ENCODE assay signal across 1 cellular context in the genomic region with DNA sequence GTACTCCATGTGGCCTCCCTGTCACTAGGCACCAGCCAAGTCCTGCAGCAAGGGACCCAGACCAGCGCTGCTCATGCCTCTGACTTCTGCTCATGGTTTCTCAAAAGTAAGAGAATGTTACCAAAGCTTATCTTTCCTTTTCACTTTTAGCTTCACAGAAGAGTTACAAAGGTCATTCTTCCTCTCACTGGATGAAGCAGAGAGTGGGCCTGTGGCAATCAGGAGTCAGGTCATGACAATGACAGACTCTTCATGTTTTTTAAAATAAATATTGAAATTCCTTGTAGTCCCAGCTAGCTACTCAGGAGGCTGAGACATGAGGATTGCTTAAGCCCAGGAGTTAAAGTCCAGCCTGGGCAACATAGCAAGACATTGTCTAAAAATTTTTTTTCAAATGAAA.
TF ChIP-seq lines count a peak whose summit lies in the region.

No MANE protein-coding gene starts in this region.

TF ChIP-seq in IMR-90, 13 proteins besides CTCF, POLR2A, EP300 and RAD21 (continued from another document):
- no peak for TF ChIP-seq MXI1 (IDR thresholded peaks at IDR 0.05; ENCODE audit: borderline replicate concordance, low read depth, low read length)
- TF ChIP-seq MAZ (IDR thresholded peaks at IDR 0.05; ENCODE audit: borderline replicate concordance, low read depth, low read length) = no peak
- TF ChIP-seq, protein P1, sequence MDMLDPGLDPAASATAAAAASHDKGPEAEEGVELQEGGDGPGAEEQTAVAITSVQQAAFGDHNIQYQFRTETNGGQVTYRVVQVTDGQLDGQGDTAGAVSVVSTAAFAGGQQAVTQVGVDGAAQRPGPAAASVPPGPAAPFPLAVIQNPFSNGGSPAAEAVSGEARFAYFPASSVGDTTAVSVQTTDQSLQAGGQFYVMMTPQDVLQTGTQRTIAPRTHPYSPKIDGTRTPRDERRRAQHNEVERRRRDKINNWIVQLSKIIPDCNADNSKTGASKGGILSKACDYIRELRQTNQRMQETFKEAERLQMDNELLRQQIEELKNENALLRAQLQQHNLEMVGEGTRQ (IDR thresholded peaks at IDR 0.05; ENCODE audit: low read depth, low read length) = no peak
- TF ChIP-seq NFE2L2 (IDR thresholded peaks at IDR 0.05; ENCODE audit: low read depth, low read length) = no peak
- no peak for TF ChIP-seq FOS (IDR thresholded peaks at IDR 0.05; ENCODE audit: low read depth, low read length)
- TF ChIP-seq CHD1 (IDR thresholded peaks at IDR 0.05; ENCODE audit: low read depth, low read length) = no peak
- no peak for TF ChIP-seq SMC3 (IDR thresholded peaks at IDR 0.05; ENCODE audit: low read depth, low read length)
- TF ChIP-seq, protein P2, sequence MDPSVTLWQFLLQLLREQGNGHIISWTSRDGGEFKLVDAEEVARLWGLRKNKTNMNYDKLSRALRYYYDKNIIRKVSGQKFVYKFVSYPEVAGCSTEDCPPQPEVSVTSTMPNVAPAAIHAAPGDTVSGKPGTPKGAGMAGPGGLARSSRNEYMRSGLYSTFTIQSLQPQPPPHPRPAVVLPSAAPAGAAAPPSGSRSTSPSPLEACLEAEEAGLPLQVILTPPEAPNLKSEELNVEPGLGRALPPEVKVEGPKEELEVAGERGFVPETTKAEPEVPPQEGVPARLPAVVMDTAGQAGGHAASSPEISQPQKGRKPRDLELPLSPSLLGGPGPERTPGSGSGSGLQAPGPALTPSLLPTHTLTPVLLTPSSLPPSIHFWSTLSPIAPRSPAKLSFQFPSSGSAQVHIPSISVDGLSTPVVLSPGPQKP (IDR thresholded peaks at IDR 0.05; ENCODE audit: borderline replicate concordance, low read depth, low read length) = no peak
- TF ChIP-seq RFX5 (IDR thresholded peaks at IDR 0.05; ENCODE audit: low read depth, low read length) = no peak
- TF ChIP-seq CEBPB (IDR thresholded peaks at IDR 0.05; ENCODE audit: low read depth, low read length) = no peak
- TF ChIP-seq BHLHE40 (IDR thresholded peaks at IDR 0.05; ENCODE audit: low read depth, low read length) = no peak
- no peak for TF ChIP-seq MAFK (IDR thresholded peaks at IDR 0.05; ENCODE audit: low read depth, low read length)
